1 cellular context compared by ENCODE assay signal in genomic region chr11:67572747-67573419, GRCh38.
TF ChIP-seq lines count a peak whose summit lies in the region.

No MANE protein-coding gene starts in this region.

TF ChIP-seq in K562, 482 proteins besides CTCF, POLR2A, EP300 and RAD21 (continued from another document and continues in another):
- no peak for TF ChIP-seq XRCC4 (IDR thresholded peaks at IDR 0.05; ENCODE audit: extremely low read depth, insufficient read depth, insufficient read length)
- TF ChIP-seq, protein P1, sequence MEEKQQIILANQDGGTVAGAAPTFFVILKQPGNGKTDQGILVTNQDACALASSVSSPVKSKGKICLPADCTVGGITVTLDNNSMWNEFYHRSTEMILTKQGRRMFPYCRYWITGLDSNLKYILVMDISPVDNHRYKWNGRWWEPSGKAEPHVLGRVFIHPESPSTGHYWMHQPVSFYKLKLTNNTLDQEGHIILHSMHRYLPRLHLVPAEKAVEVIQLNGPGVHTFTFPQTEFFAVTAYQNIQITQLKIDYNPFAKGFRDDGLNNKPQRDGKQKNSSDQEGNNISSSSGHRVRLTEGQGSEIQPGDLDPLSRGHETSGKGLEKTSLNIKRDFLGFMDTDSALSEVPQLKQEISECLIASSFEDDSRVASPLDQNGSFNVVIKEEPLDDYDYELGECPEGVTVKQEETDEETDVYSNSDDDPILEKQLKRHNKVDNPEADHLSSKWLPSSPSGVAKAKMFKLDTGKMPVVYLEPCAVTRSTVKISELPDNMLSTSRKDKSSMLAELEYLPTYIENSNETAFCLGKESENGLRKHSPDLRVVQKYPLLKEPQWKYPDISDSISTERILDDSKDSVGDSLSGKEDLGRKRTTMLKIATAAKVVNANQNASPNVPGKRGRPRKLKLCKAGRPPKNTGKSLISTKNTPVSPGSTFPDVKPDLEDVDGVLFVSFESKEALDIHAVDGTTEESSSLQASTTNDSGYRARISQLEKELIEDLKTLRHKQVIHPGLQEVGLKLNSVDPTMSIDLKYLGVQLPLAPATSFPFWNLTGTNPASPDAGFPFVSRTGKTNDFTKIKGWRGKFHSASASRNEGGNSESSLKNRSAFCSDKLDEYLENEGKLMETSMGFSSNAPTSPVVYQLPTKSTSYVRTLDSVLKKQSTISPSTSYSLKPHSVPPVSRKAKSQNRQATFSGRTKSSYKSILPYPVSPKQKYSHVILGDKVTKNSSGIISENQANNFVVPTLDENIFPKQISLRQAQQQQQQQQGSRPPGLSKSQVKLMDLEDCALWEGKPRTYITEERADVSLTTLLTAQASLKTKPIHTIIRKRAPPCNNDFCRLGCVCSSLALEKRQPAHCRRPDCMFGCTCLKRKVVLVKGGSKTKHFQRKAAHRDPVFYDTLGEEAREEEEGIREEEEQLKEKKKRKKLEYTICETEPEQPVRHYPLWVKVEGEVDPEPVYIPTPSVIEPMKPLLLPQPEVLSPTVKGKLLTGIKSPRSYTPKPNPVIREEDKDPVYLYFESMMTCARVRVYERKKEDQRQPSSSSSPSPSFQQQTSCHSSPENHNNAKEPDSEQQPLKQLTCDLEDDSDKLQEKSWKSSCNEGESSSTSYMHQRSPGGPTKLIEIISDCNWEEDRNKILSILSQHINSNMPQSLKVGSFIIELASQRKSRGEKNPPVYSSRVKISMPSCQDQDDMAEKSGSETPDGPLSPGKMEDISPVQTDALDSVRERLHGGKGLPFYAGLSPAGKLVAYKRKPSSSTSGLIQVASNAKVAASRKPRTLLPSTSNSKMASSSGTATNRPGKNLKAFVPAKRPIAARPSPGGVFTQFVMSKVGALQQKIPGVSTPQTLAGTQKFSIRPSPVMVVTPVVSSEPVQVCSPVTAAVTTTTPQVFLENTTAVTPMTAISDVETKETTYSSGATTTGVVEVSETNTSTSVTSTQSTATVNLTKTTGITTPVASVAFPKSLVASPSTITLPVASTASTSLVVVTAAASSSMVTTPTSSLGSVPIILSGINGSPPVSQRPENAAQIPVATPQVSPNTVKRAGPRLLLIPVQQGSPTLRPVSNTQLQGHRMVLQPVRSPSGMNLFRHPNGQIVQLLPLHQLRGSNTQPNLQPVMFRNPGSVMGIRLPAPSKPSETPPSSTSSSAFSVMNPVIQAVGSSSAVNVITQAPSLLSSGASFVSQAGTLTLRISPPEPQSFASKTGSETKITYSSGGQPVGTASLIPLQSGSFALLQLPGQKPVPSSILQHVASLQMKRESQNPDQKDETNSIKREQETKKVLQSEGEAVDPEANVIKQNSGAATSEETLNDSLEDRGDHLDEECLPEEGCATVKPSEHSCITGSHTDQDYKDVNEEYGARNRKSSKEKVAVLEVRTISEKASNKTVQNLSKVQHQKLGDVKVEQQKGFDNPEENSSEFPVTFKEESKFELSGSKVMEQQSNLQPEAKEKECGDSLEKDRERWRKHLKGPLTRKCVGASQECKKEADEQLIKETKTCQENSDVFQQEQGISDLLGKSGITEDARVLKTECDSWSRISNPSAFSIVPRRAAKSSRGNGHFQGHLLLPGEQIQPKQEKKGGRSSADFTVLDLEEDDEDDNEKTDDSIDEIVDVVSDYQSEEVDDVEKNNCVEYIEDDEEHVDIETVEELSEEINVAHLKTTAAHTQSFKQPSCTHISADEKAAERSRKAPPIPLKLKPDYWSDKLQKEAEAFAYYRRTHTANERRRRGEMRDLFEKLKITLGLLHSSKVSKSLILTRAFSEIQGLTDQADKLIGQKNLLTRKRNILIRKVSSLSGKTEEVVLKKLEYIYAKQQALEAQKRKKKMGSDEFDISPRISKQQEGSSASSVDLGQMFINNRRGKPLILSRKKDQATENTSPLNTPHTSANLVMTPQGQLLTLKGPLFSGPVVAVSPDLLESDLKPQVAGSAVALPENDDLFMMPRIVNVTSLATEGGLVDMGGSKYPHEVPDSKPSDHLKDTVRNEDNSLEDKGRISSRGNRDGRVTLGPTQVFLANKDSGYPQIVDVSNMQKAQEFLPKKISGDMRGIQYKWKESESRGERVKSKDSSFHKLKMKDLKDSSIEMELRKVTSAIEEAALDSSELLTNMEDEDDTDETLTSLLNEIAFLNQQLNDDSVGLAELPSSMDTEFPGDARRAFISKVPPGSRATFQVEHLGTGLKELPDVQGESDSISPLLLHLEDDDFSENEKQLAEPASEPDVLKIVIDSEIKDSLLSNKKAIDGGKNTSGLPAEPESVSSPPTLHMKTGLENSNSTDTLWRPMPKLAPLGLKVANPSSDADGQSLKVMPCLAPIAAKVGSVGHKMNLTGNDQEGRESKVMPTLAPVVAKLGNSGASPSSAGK (IDR thresholded peaks at IDR 0.05): peak; percentile 49
- no peak for TF ChIP-seq ZNF57 (CRISPR knock-in tag; IDR thresholded peaks at IDR 0.05)
- peak; percentile 69 for TF ChIP-seq SMAD4 (CRISPR knock-in tag; conservative IDR thresholded peaks at IDR 0.05)
- TF ChIP-seq ATF1 (CRISPR knock-in tag; IDR thresholded peaks at IDR 0.05): no peak
- peak; percentile 73 for TF ChIP-seq ATF1 (tag; IDR thresholded peaks at IDR 0.05)
- peak; percentile 60; the same call in 1 of the 2 replicates for TF ChIP-seq JUNB (CRISPR knock-in tag; conservative IDR thresholded peaks at IDR 0.05)
- TF ChIP-seq, protein P2, sequence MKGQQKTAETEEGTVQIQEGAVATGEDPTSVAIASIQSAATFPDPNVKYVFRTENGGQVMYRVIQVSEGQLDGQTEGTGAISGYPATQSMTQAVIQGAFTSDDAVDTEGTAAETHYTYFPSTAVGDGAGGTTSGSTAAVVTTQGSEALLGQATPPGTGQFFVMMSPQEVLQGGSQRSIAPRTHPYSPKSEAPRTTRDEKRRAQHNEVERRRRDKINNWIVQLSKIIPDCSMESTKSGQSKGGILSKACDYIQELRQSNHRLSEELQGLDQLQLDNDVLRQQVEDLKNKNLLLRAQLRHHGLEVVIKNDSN (CRISPR knock-in tag; IDR thresholded peaks at IDR 0.05): peak; percentile 79
- TF ChIP-seq BHLHE40 (IDR thresholded peaks at IDR 0.05; ENCODE audit: low read length): peak; percentile 78
- 0 out of 2 replicates have a peak, but pooled peaks have one; percentile 26 for TF ChIP-seq CREM (IDR thresholded peaks at IDR 0.05; ENCODE audit: low read depth)
- no peak for TF ChIP-seq ZNF785 (CRISPR knock-in tag; IDR thresholded peaks at IDR 0.05)
- TF ChIP-seq NFE2L1 (tag; IDR thresholded peaks at IDR 0.05; ENCODE audit: borderline replicate concordance, low read depth): no peak
- no peak for TF ChIP-seq MED1 (CRISPR knock-in tag; IDR thresholded peaks at IDR 0.05; ENCODE audit: borderline replicate concordance)
- TF ChIP-seq, protein P3, sequence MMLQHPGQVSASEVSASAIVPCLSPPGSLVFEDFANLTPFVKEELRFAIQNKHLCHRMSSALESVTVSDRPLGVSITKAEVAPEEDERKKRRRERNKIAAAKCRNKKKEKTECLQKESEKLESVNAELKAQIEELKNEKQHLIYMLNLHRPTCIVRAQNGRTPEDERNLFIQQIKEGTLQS (IDR thresholded peaks at IDR 0.05): peak; percentile 96
- TF ChIP-seq, protein P3 (CRISPR knock-in tag; conservative IDR thresholded peaks at IDR 0.05): peak; percentile 86
- no peak for TF ChIP-seq E2F4 (CRISPR knock-in tag; IDR thresholded peaks at IDR 0.05; ENCODE audit: low read depth)
- no peak for TF ChIP-seq TFE3 (CRISPR knock-in tag; IDR thresholded peaks at IDR 0.05)
- TF ChIP-seq ZNF384 (IDR thresholded peaks at IDR 0.05; ENCODE audit: low read depth, low read length): no peak
- no peak for TF ChIP-seq POLR3G (IDR thresholded peaks at IDR 0.05; ENCODE audit: extremely low read depth, insufficient read length, insufficient replicate concordance)
- TF ChIP-seq KDM1A (IDR thresholded peaks at IDR 0.05): peak in 1 of 2 experiments; percentile 18; a peak in 1 of 4 replicates
- peak; percentile 50 for TF ChIP-seq ZNF592 (IDR thresholded peaks at IDR 0.05)
- TF ChIP-seq RBM39 (optimal IDR thresholded peaks at IDR 0.05; ENCODE audit: low read depth, low read length): no peak
- peak; percentile 64; the same call in 1 of the 2 replicates for TF ChIP-seq SMARCC2 (IDR thresholded peaks at IDR 0.05; ENCODE audit: low read depth)
- 0 out of 2 replicates have a peak, but pooled peaks have one; percentile 26 for TF ChIP-seq ZKSCAN8 (CRISPR knock-in tag; IDR thresholded peaks at IDR 0.05)
- TF ChIP-seq ZC3H11A (IDR thresholded peaks at IDR 0.05; ENCODE audit: low read depth, low read length): no peak
- TF ChIP-seq POLR2B (IDR thresholded peaks at IDR 0.05; ENCODE audit: low read depth, partially characterized antibody): no peak
- no peak for TF ChIP-seq CBX8 (IDR thresholded peaks at IDR 0.05; ENCODE audit: borderline replicate concordance, extremely low read depth, low read depth, low read length, poor library complexity, severe bottlenecking)
- TF ChIP-seq ZNF232 (CRISPR knock-in tag; IDR thresholded peaks at IDR 0.05): no peak
- TF ChIP-seq PHF21A (IDR thresholded peaks at IDR 0.05; ENCODE audit: borderline replicate concordance, low read depth): peak; percentile 41; the same call in 1 of the 2 replicates
- peak; percentile 42; the same call in 1 of the 2 replicates for TF ChIP-seq CC2D1A (IDR thresholded peaks at IDR 0.05)
- no peak; the same call in none of the 2 replicates for TF ChIP-seq SMARCE1 (IDR thresholded peaks at IDR 0.05)
- TF ChIP-seq TRIM28 (IDR thresholded peaks at IDR 0.05): 0 out of 2 replicates have a peak, but pooled peaks have one; percentile 21
- 0 out of 2 replicates have a peak, but pooled peaks have one; percentile 20 for TF ChIP-seq GATAD2A (IDR thresholded peaks at IDR 0.05)
- TF ChIP-seq FOSL1 (tag; conservative IDR thresholded peaks at IDR 0.05): peak; percentile 93
- TF ChIP-seq NR2C1 (IDR thresholded peaks at IDR 0.05): no peak
- TF ChIP-seq NR2C1 (tag; IDR thresholded peaks at IDR 0.05): peak; percentile 48; the same call in 1 of the 2 replicates
- no peak for TF ChIP-seq EWSR1 (IDR thresholded peaks at IDR 0.05; ENCODE audit: borderline replicate concordance, low read depth, partially characterized antibody)
- TF ChIP-seq BMI1 (IDR thresholded peaks at IDR 0.05; ENCODE audit: low read length): no peak
- no peak for TF ChIP-seq HNRNPK (IDR thresholded peaks at IDR 0.05; ENCODE audit: low read depth, low read length, poor library complexity, severe bottlenecking)
- TF ChIP-seq FOS (IDR thresholded peaks at IDR 0.05; ENCODE audit: extremely low read depth, insufficient read length): peak; percentile 7
- TF ChIP-seq SMC3 (conservative IDR thresholded peaks at IDR 0.05; ENCODE audit: insufficient read depth, low read depth, low read length): peak; percentile 70
- TF ChIP-seq TOE1 (IDR thresholded peaks at IDR 0.05; ENCODE audit: borderline replicate concordance): peak; percentile 62; the same call in 1 of the 2 replicates
- TF ChIP-seq TOE1 (CRISPR knock-in tag; IDR thresholded peaks at IDR 0.05; ENCODE audit: borderline replicate concordance, low read depth): no peak
- no peak for TF ChIP-seq CBX3 (IDR thresholded peaks at IDR 0.05; ENCODE audit: borderline replicate concordance in 1 of 2, low read length in 2 of 2)
- no peak for TF ChIP-seq FOXK1 (CRISPR knock-in tag; IDR thresholded peaks at IDR 0.05; ENCODE audit: borderline replicate concordance)
- no peak for TF ChIP-seq NONO (IDR thresholded peaks at IDR 0.05; ENCODE audit: low read depth in 2 of 2, low read length in 1 of 2)
- TF ChIP-seq ZNF146 (CRISPR knock-in tag; IDR thresholded peaks at IDR 0.05; ENCODE audit: unreplicated experiment): no peak
- TF ChIP-seq RB1 (IDR thresholded peaks at IDR 0.05; ENCODE audit: low read depth): peak; percentile 68
- TF ChIP-seq NCOA6 (IDR thresholded peaks at IDR 0.05): no peak
- TF ChIP-seq CBFA2T3 (IDR thresholded peaks at IDR 0.05): peak; percentile 78
- TF ChIP-seq WHSC1 (IDR thresholded peaks at IDR 0.05; ENCODE audit: low read length): no peak
